In genomic region chr10:97464226-97464625, GRCh38 we compare ENCODE assay signal across 1 cellular context.
TF ChIP-seq lines count a peak whose summit lies in the region.

No MANE protein-coding gene starts in this region.

TF ChIP-seq in IMR-90, 13 proteins besides CTCF, POLR2A, EP300 and RAD21:
- TF ChIP-seq BHLHE40 (IDR thresholded peaks at IDR 0.05; ENCODE audit: low read depth, low read length) (no peak), SMC3 (IDR thresholded peaks at IDR 0.05; ENCODE audit: low read depth, low read length) (no peak), USF2 (IDR thresholded peaks at IDR 0.05; ENCODE audit: low read depth, low read length) (no peak), RFX5 (IDR thresholded peaks at IDR 0.05; ENCODE audit: low read depth, low read length) (no peak), ELK1 (IDR thresholded peaks at IDR 0.05; ENCODE audit: borderline replicate concordance, low read depth, low read length) (no peak), MAFK (IDR thresholded peaks at IDR 0.05; ENCODE audit: low read depth, low read length) (no peak), NFE2L2 (IDR thresholded peaks at IDR 0.05; ENCODE audit: low read depth, low read length) (no peak), MAZ (IDR thresholded peaks at IDR 0.05; ENCODE audit: borderline replicate concordance, low read depth, low read length) (no peak), CEBPB (IDR thresholded peaks at IDR 0.05; ENCODE audit: low read depth, low read length) (no peak), FOS (IDR thresholded peaks at IDR 0.05; ENCODE audit: low read depth, low read length) (no peak), CHD1 (IDR thresholded peaks at IDR 0.05; ENCODE audit: low read depth, low read length) (no peak), RCOR1 (IDR thresholded peaks at IDR 0.05; ENCODE audit: insufficient replicate concordance, low read length) (no peak), MXI1 (IDR thresholded peaks at IDR 0.05; ENCODE audit: borderline replicate concordance, low read depth, low read length) (no peak)
